Comparison of ENCODE assay signal across 11 cellular contexts in genomic region chr12:15732341-15733061, GRCh38. TPM values are rescaled to one million over a fixed set of nuclear protein-coding genes. Genes with fewer than 3 reads are reported as not detected.
DNase-seq lines count a peak whose midpoint lies in the region; ATAC-seq and TF ChIP-seq lines count a peak whose summit lies in the region.
"Had no signal": no experiment of that assay in that cellular context is flagged by ENCODE, and none has a peak within 500 bp of the region (broad histone marks: within the 10 kb centered on the region; RNA-seq: fewer than 3 reads in every experiment).

No MANE protein-coding gene starts in this region.

- peaks cover 96% of the 10 kb centered on the region for H3K79me2 ChIP-seq in GM23248 (ENCODE audit: insufficient read depth)

- H3K4me1 ChIP-seq in GM23248 (ENCODE audit: insufficient read depth), result peaks cover 31% of the 10 kb centered on the region

- H3K4me2 ChIP-seq in GM23248 (ENCODE audit: unreplicated experiment), result peak overlapping the region; percentile 63

- H3K36me3 ChIP-seq in GM23248 (ENCODE audit: low read depth) (no peaks in the 10 kb centered on the region), kidney epithelial cell (ENCODE audit: control insufficient read depth, insufficient read depth, low read length) (no peaks in the 10 kb centered on the region)
- H3K36me3 ChIP-seq: BLaER1 treated with 17β-estradiol and CSF1 and Interleukin-3, amounts not matched to agents 10 nM and 100 nM had no signal

- DNase-seq in GM03348 (ENCODE audit: low spot score), result peak; percentile 27
- peak; percentile 77 for DNase-seq in GM23248
- peak; percentile 76 for DNase-seq in HT-29 (ENCODE audit: low spot score)
- DNase-seq in kidney epithelial cell (ENCODE audit: low read depth), result peak; percentile 90
- DNase-seq in AG08395 (ENCODE audit: low spot score), result no peak
- DNase-seq in glutamatergic neuron, result no peak
- DNase-seq: amniotic stem cell, nucleus accumbens had no signal

- no peak overlapping the region for H2AFZ ChIP-seq in GM23248

- H3K4me3 Mint-ChIP-seq in activated T-helper 17 cell treated with anti-CD3 and anti-CD28 coated beads, Interleukin-2, amount 50 U/mL, for 72 hours, result no peak overlapping the region
- H3K4me3 Mint-ChIP-seq in glutamatergic neuron (ENCODE audit: unreplicated experiment), result no peak overlapping the region

- no peaks in the 10 kb centered on the region for H3K9me2 ChIP-seq in GM23248 (ENCODE audit: insufficient read depth)

- H3K27ac ChIP-seq in GM23248, result peak overlapping the region; percentile 66
- H3K27ac ChIP-seq: BLaER1 treated with 17β-estradiol and CSF1 and Interleukin-3, amounts not matched to agents 10 nM and 100 nM had no signal

- no peak overlapping the region for H3K27ac Mint-ChIP-seq in activated T-helper 17 cell treated with anti-CD3 and anti-CD28 coated beads, Interleukin-2, amount 50 U/mL, for 72 hours
- no peak overlapping the region for H3K27ac Mint-ChIP-seq in glutamatergic neuron (ENCODE audit: unreplicated experiment)

- H3K27me3 ChIP-seq in GM23248 (replicated peaks; ENCODE audit: insufficient read depth) (no peaks in the 10 kb centered on the region), kidney epithelial cell (ENCODE audit: control insufficient read depth, insufficient read depth, low read length) (no peaks in the 10 kb centered on the region)
- H3K27me3 ChIP-seq: BLaER1 treated with 17β-estradiol and CSF1 and Interleukin-3, amounts not matched to agents 10 nM and 100 nM had no signal

- H3F3A ChIP-seq in GM23248 (ENCODE audit: insufficient read depth), result peaks cover 50% of the 10 kb centered on the region

- no peaks in the 10 kb centered on the region for H3K36me3 Mint-ChIP-seq in activated T-helper 17 cell treated with anti-CD3 and anti-CD28 coated beads, Interleukin-2, amount 50 U/mL, for 72 hours (ENCODE audit: low read depth)
- no peaks in the 10 kb centered on the region for H3K36me3 Mint-ChIP-seq in glutamatergic neuron (ENCODE audit: unreplicated experiment)

- H3K4me1 Mint-ChIP-seq in activated T-helper 17 cell treated with anti-CD3 and anti-CD28 coated beads, Interleukin-2, amount 50 U/mL, for 72 hours, result no peaks in the 10 kb centered on the region
- H3K4me1 Mint-ChIP-seq in glutamatergic neuron (ENCODE audit: low read depth, unreplicated experiment), result no peaks in the 10 kb centered on the region

- H3K9ac ChIP-seq in GM23248, result peak overlapping the region; percentile 31; the same call in 1 of the 2 replicates
- H3K9ac ChIP-seq: BLaER1 treated with 17β-estradiol and CSF1 and Interleukin-3, amounts not matched to agents 10 nM and 100 nM had no signal

- no peaks in the 10 kb centered on the region for H4K20me1 ChIP-seq in GM23248 (ENCODE audit: insufficient read depth)
- H4K20me1 ChIP-seq: BLaER1 treated with 17β-estradiol and CSF1 and Interleukin-3, amounts not matched to agents 10 nM and 100 nM had no signal

- in situ Hi-C loops in GM23248 (cut with MboI), result no loop called here

- H3K4me3 ChIP-seq in GM23248 (peak overlapping the region; percentile 37), kidney epithelial cell (ENCODE audit: low read depth, low read length) (no peak overlapping the region)
- H3K4me3 ChIP-seq: BLaER1 treated with 17β-estradiol and CSF1 and Interleukin-3, amounts not matched to agents 10 nM and 100 nM had no signal

- TF ChIP-seq CTCF in kidney epithelial cell (IDR thresholded peaks at IDR 0.05; ENCODE audit: insufficient read depth, low read length, poor library complexity, severe bottlenecking) (no peak), glutamatergic neuron (IDR thresholded peaks at IDR 0.05; ENCODE audit: partially characterized antibody, unreplicated experiment) (no peak)

- no peaks in the 10 kb centered on the region for H3K27me3 Mint-ChIP-seq in activated T-helper 17 cell treated with anti-CD3 and anti-CD28 coated beads, Interleukin-2, amount 50 U/mL, for 72 hours
- H3K27me3 Mint-ChIP-seq in glutamatergic neuron (ENCODE audit: unreplicated experiment), result no peaks in the 10 kb centered on the region

- ATAC-seq in HG02973 (IDR thresholded peaks at IDR 0.05; ENCODE audit: unreplicated experiment), result no peak
- no peak for ATAC-seq in activated T-helper 17 cell treated with anti-CD3 and anti-CD28 coated beads, Interleukin-2, amount 50 U/mL, for 72 hours (replicated peaks)

- H3K9me3 ChIP-seq in GM23248 (ENCODE audit: low read depth), result no peaks in the 10 kb centered on the region

- H3K9me3 Mint-ChIP-seq in activated T-helper 17 cell treated with anti-CD3 and anti-CD28 coated beads, Interleukin-2, amount 50 U/mL, for 72 hours, result no peaks in the 10 kb centered on the region
- no peaks in the 10 kb centered on the region for H3K9me3 Mint-ChIP-seq in glutamatergic neuron (ENCODE audit: unreplicated experiment)

- 35 to 39% methylated on average over 6 of the region's 6 CpGs for WGBS in GM23248 (ENCODE audit: low coverage in 1 of 2, low lambda C conversion rate in 2 of 2, missing lambda C conversion rate in 2 of 2), 2 experiments

RNA-seq across cellular contexts. Expression of gene EPS8, which starts 56.7 kb away (rescaled TPM):
- 107 and 123 TPM in 2 replicates for total RNA-seq in GM23248 (2014; rRNA removed; shearing (Covaris generic))
- polyA plus RNA-seq in GM23248 (2016; fragmentation: Nextera tagmentation; extraction: Ambion mirVana), result 100 and 103 TPM in 2 replicates
- 169 and 189 TPM in 2 replicates for total RNA-seq in HT-29 (2014; rRNA removed; shearing (Covaris generic))
- total RNA-seq in kidney epithelial cell (17.8 and 19.2 TPM in 2 replicates), glutamatergic neuron (ENCODE audit: unreplicated experiment) (4.3 TPM)
- 1 to 10 TPM; 1.4 to 1.7 TPM for total RNA-seq in activated T-helper 17 cell treated with anti-CD3 and anti-CD28 coated beads, Interleukin-2, amount 50 U/mL, for 72 hours

Comparison
In these comparisons a context has a peak if more than half of its experiments do, and no peak if none do; other contexts are left out.
1. DNase-seq: peak in GM03348 (single experiment), GM23248 (single experiment), HT-29 (single experiment) and kidney epithelial cell (single experiment); none in AG08395 (single experiment) and glutamatergic neuron (single experiment).